In the genomic region with DNA sequence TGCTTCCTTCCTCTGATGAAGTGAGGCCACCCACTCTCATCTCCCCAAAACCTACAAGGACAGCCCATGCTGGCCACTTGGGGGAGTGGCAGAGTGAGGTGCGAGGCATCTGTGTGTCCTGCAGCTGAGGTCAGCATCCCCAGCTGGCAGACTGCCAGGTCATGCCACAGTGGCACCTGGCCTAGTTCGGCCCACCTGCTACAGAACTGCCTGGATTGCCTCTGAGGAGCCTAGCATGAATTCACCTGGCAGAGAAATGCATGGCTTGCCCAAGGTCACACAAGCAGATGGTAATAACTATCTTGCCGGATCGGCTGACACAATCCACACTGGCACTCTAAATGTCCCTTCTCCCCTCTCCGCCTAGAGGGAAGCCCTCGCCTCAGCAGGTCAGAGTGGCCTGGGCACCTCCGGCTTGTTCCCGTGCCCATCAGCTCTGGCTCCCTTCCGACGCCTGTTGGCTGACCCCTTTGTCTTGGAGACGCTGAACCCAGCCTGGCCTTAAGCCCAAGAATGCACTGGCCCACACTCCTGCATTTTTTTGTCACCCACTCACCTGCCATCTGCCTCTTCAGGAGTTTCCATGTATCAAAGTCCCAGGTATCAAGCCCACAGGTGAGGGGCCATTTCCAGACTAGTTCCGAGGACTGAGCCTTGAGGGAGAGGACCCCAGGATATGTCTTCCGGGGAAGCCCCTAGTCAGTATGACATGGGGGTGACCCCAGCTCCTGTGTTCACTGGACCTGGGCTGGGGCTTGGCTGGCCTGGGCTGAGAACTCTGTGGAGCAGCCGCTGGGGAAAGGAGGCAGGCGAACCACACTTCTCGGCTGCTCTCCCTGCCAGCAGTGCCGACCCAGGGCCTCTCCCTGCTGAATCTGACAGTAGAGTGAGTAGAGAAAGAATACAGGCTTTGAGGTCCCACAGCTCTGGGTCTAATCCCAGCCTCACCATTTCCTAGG, we compare ENCODE assay signal across 11 cellular contexts. TPM values are rescaled to one million over a fixed set of nuclear protein-coding genes. Genes with fewer than 3 reads are reported as not detected.
DNase-seq lines count a peak whose midpoint lies in the region; ATAC-seq, FAIRE-seq and TF ChIP-seq lines count a peak whose summit lies in the region.
"Had no signal": no experiment of that assay in that cellular context is flagged by ENCODE, and none has a peak within 500 bp of the region (broad histone marks: within the 10 kb centered on the region; RNA-seq: fewer than 3 reads in every experiment).

No MANE protein-coding gene starts in this region.

- no peak for TF ChIP-seq RAD21 in A549 (conservative IDR thresholded peaks at IDR 0.05 in 1 of 2, IDR thresholded peaks at IDR 0.05 in 1 of 2)

- H3K4me2 ChIP-seq in A549 (peak overlapping the region; percentile 26; the same call in 1 of the 3 replicates), MM.1S (ENCODE audit: low read depth, low read length) (no peak overlapping the region)

- peak overlapping the region; percentile 95 for H3K27ac ChIP-seq in A549
- H3K27ac ChIP-seq in MM.1S (ENCODE audit: low read length) = peak overlapping the region; percentile 38; the same call in 1 of the 2 replicates
- peak overlapping the region; percentile 48 to 80 (median 70) for H3K27ac ChIP-seq in body of pancreas

- no peaks in the 10 kb centered on the region for H3F3A ChIP-seq in MM.1S (ENCODE audit: insufficient read depth, low read length)

- H3K27me3 ChIP-seq in MM.1S (replicated peaks; ENCODE audit: insufficient read depth, low read length) (no peaks in the 10 kb centered on the region), body of pancreas (no peaks in the 10 kb centered on the region)

- ATAC-seq in A549 = no peak
- ATAC-seq in body of pancreas = peak; percentile 52
- no peak for ATAC-seq in mucosa of descending colon
- ATAC-seq in HG03025 (IDR thresholded peaks at IDR 0.05; ENCODE audit: low FRiP score, unreplicated experiment) = no peak
- no peak for ATAC-seq in HG03378 (IDR thresholded peaks at IDR 0.05; ENCODE audit: unreplicated experiment)
- ATAC-seq: activated CD8-positive, alpha-beta memory T cell treated with anti-CD3 and anti-CD28 coated beads, Interleukin-2, amount 10 ng/mL, durations not matched to agents 7 days and 5 days had no signal

- H2AFZ ChIP-seq in MM.1S (ENCODE audit: low read length) = no peak overlapping the region

- POLR2A ChIA-PET in A549 (lab: Yijun Ruan, JAX) = no interaction called here

- intact Hi-C loops in body of pancreas (cut with DNase I) (no loop called here), mucosa of descending colon (cut with DNase I, micrococcal nuclease) (no loop called here)

- H3K4me1 ChIP-seq in A549 (peaks cover 70% of the 10 kb centered on the region), MM.1S (ENCODE audit: low read length) (peaks cover 15% of the 10 kb centered on the region), body of pancreas (peaks cover 84% of the 10 kb centered on the region), mucosa of descending colon (ENCODE audit: low read depth) (no peaks in the 10 kb centered on the region)

- H3K4me3 ChIP-seq in A549 = no peak overlapping the region
- no peak overlapping the region for H3K4me3 ChIP-seq in MM.1S (ENCODE audit: low read length)
- no peak overlapping the region for H3K4me3 ChIP-seq in body of pancreas
- no peak overlapping the region for H3K4me3 ChIP-seq in mucosa of descending colon

- no peaks in the 10 kb centered on the region for H3K79me2 ChIP-seq in MM.1S (ENCODE audit: low read length)

- no peaks in the 10 kb centered on the region for H3K9me2 ChIP-seq in MM.1S (replicated peaks; ENCODE audit: insufficient read depth, low read length)

- TF ChIP-seq EP300 in A549 (IDR thresholded peaks at IDR 0.05) = no peak

- H3K9me3 ChIP-seq in A549 (no peaks in the 10 kb centered on the region), MM.1S (replicated peaks; ENCODE audit: insufficient read depth, low read length) (no peaks in the 10 kb centered on the region), body of pancreas (no peaks in the 10 kb centered on the region), mucosa of descending colon (no peaks in the 10 kb centered on the region)

- FAIRE-seq in A549 (lab: Jason Lieb, UNC) = no peak

- DNase-seq in A549 (ENCODE audit: low read depth in 1 of 2, low spot score in 1 of 2) = no peak
- DNase-seq in MM.1S = peak; percentile 80
- DNase-seq in body of pancreas = peak; percentile 69 to 79 (median 78)
- peak in 2 of 3 donors; percentile 23 to 52 for DNase-seq in mucosa of descending colon
- DNase-seq in germinal center (ENCODE audit: low spot score) = no peak
- DNase-seq in amniotic stem cell (lab: John Stamatoyannopoulos, UW) = no peak
- DNase-seq: activated CD8-positive, alpha-beta memory T cell treated with anti-CD3 and anti-CD28 coated beads, Interleukin-2, amount 10 ng/mL, durations not matched to agents 7 days and 5 days; AML-193; amygdala had no signal

- H3K36me3 ChIP-seq in MM.1S (replicated peaks; ENCODE audit: insufficient read depth, low read length) = no peaks in the 10 kb centered on the region
- H3K36me3 ChIP-seq in body of pancreas (replicated peaks in 1 of 2; ENCODE audit: insufficient read depth in 1 of 2, low read depth in 2 of 2) = no peaks in the 10 kb centered on the region
- H3K36me3 ChIP-seq in mucosa of descending colon (ENCODE audit: low read depth) = no peaks in the 10 kb centered on the region

- no peak overlapping the region for H3K9ac ChIP-seq in MM.1S (ENCODE audit: low read length)

- no peak for TF ChIP-seq CTCF in A549 (IDR thresholded peaks at IDR 0.05)
- TF ChIP-seq CTCF in MM.1S (IDR thresholded peaks at IDR 0.05; ENCODE audit: low read length) = peak; percentile 44
- peak in 2 of 7 experiments; percentile 9 to 19 for TF ChIP-seq CTCF in body of pancreas (IDR thresholded peaks at IDR 0.05)
- no peak for TF ChIP-seq CTCF in mucosa of descending colon (IDR thresholded peaks at IDR 0.05)

- H4K20me1 ChIP-seq in MM.1S (ENCODE audit: insufficient read depth, low read length) = no peaks in the 10 kb centered on the region

- 68% methylated on average over 11 of the region's 17 CpGs for WGBS in A549 (ENCODE audit: missing lambda C conversion rate)
- 22 to 23% methylated on average over 14 to 17 of the region's 17 CpGs for WGBS in body of pancreas, 2 donors

- CTCF ChIA-PET in A549 (lab: Yijun Ruan, JAX) = interaction anchor here (0.6 to 11.4 kb wide), 9 partner anchors 8 to 218 kb away, joined by 3 to 163 read pairs (median 21); no protein-coding TSS in a partner anchor

- TF ChIP-seq POLR2A in A549 (IDR thresholded peaks at IDR 0.05; ENCODE audit: low read length) = no peak
- no peak for TF ChIP-seq POLR2A in body of pancreas (IDR thresholded peaks at IDR 0.05)

TF ChIP-seq in A549, 52 proteins besides CTCF, POLR2A, EP300 and RAD21:
- TF ChIP-seq RNF2 (IDR thresholded peaks at IDR 0.05; ENCODE audit: borderline replicate concordance, low read depth) (no peak), GATA3 (IDR thresholded peaks at IDR 0.05; ENCODE audit: borderline replicate concordance) (no peak), NPAS2 (CRISPR knock-in tag; IDR thresholded peaks at IDR 0.05; ENCODE audit: borderline replicate concordance) (no peak), MYC (IDR thresholded peaks at IDR 0.05; ENCODE audit: borderline replicate concordance, low read length) (no peak), PHF8 (IDR thresholded peaks at IDR 0.05; ENCODE audit: borderline replicate concordance, low read depth) (no peak), ZSCAN20 (CRISPR knock-in tag; IDR thresholded peaks at IDR 0.05) (no peak), SMC3 (IDR thresholded peaks at IDR 0.05) (no peak)
TF ChIP-seq in A549: peak in this region for 0.

RNA-seq across cellular contexts. Expression of gene ECE1, which starts 21.7 kb away (rescaled TPM):
- polyA plus RNA-seq in A549 (2011; rRNA removed) (81.8 and 86.4 TPM in 2 replicates), A549 (2017; fragmentation: RNase III; extraction: RNeasy Plus Mini Kit Qiagen cat#74134 plus additional on column Dnase treatment) (40.5 to 53.2 TPM (median 45.7 TPM) in 3 replicates)
- polyA plus RNA-seq in A549 (2012; cell fraction: cytosol; rRNA removed) = 32.0 and 38.7 TPM in 2 replicates
- polyA plus RNA-seq in A549 (2012; cell fraction: nucleus; rRNA removed) = 55.8 and 74.0 TPM in 2 replicates
- polyA minus RNA-seq in A549 (2011; rRNA and poly(A)+ RNA removed) = 48.6 and 51.8 TPM in 2 replicates
- total RNA-seq in body of pancreas (10 to 100 TPM; 79.1 to 83.3 TPM), mucosa of descending colon (100 to 1,000 TPM; 103 to 161 (median 149) TPM)

Comparison
In these comparisons a context has a peak if more than half of its experiments do, and no peak if none do; other contexts are left out.
1. DNase-seq: peak in MM.1S (single experiment), body of pancreas (4 of 4) and mucosa of descending colon (2 of 3); none in A549 (0 of 2), germinal center (single experiment) and amniotic stem cell (single experiment).
2. H3K27ac ChIP-seq: peak in every context shown above with its lines; median percentile 95 in A549; 70 in body of pancreas; 38 in MM.1S.